ENCODE assay signal across 23 cellular contexts in genomic region chr20:8370774-8371173, GRCh38.
A peak's percentile ranks its signal among the peaks of the same experiment; 100 is the strongest.
DNase-seq lines count a peak whose midpoint lies in the region; ATAC-seq and TF ChIP-seq lines count a peak whose summit lies in the region.
"Had no signal": no experiment of that assay in that cellular context is flagged by ENCODE, and none has a peak within 500 bp of the region (broad histone marks: within the 10 kb centered on the region; RNA-seq: fewer than 3 reads in every experiment).

No MANE protein-coding gene starts in this region.

- no peaks in the 10 kb centered on the region for H3K9me3 ChIP-seq in T-helper 17 cell (ENCODE audit: control insufficient read depth, low read length, poor library complexity, severe bottlenecking)
- H3K9me3 ChIP-seq in trophoblast cell (ENCODE audit: insufficient read depth, low read depth, low read length), result no peaks in the 10 kb centered on the region
- no peaks in the 10 kb centered on the region for H3K9me3 ChIP-seq in lower lobe of right lung
- H3K9me3 ChIP-seq: BE2C, BLaER1 had no signal

- no peak overlapping the region for H3K4ac ChIP-seq in trophoblast cell (ENCODE audit: low read depth, low read length)

- H3K27me3 ChIP-seq in trophoblast cell (ENCODE audit: insufficient read depth, low read length) (no peaks in the 10 kb centered on the region), lower lobe of right lung (ENCODE audit: low read depth) (no peaks in the 10 kb centered on the region)
- H3K27me3 ChIP-seq: BE2C, BLaER1 had no signal

- H2BK120ac ChIP-seq in trophoblast cell (ENCODE audit: insufficient read depth, low read length, poor library complexity), result no peak overlapping the region

- POLR2A ChIA-PET in activated CD4-positive, alpha-beta memory T cell treated with anti-CD3 and anti-CD28 coated beads, Interleukin-2, amount 10 ng/mL, durations not matched to agents 7 days and 5 days (lab: Charles Lee), result no interaction called here

- H3K27ac ChIP-seq in trophoblast cell (ENCODE audit: low read depth, low read length), result no peak overlapping the region
- H3K27ac ChIP-seq in lower lobe of right lung, result no peak overlapping the region
- H3K27ac ChIP-seq: BLaER1 had no signal

- H3K4me1 Mint-ChIP-seq in T-helper 17 cell, result peaks cover 15% of the 10 kb centered on the region
- H3K4me1 Mint-ChIP-seq in activated CD4-positive, alpha-beta memory T cell treated with anti-CD3 and anti-CD28 coated beads, Interleukin-2, amount 10 ng/mL, durations not matched to agents 7 days and 5 days, result peaks cover 5% of the 10 kb centered on the region
- H3K4me1 Mint-ChIP-seq: CD4-positive, CD25-positive, alpha-beta regulatory T cell had no signal

- no peak overlapping the region for H3K14ac ChIP-seq in trophoblast cell (ENCODE audit: low read length)

- no CpG with 5 or more reads among the region's 5 CpGs for WGBS in trophoblast cell (ENCODE audit: extremely low coverage, insufficient coverage, insufficient read length)

- H3K79me2 ChIP-seq in trophoblast cell (ENCODE audit: control insufficient read depth, insufficient read depth, low read length, poor library complexity), result no peaks in the 10 kb centered on the region

- H3K27ac Mint-ChIP-seq in T-helper 17 cell, result peak overlapping the region; percentile 27
- H3K27ac Mint-ChIP-seq in activated CD4-positive, alpha-beta memory T cell treated with anti-CD3 and anti-CD28 coated beads, Interleukin-2, amount 10 ng/mL, durations not matched to agents 7 days and 5 days, result no peak overlapping the region
- H3K27ac Mint-ChIP-seq: CD4-positive, alpha-beta memory T cell; CD4-positive, CD25-positive, alpha-beta regulatory T cell had no signal

- no peak overlapping the region for H2BK5ac ChIP-seq in trophoblast cell (ENCODE audit: low read depth, low read length, poor library complexity)

- no peaks in the 10 kb centered on the region for H3K27me3 Mint-ChIP-seq in T-helper 17 cell
- H3K27me3 Mint-ChIP-seq in activated CD4-positive, alpha-beta memory T cell treated with anti-CD3 and anti-CD28 coated beads, Interleukin-2, amount 10 ng/mL, durations not matched to agents 7 days and 5 days, result no peaks in the 10 kb centered on the region
- H3K27me3 Mint-ChIP-seq: CD8-positive, alpha-beta memory T cell had no signal

- no peak for DNase-seq in T-helper 17 cell
- DNase-seq in trophoblast cell, result peak; percentile 53 to 60
- DNase-seq in activated CD4-positive, alpha-beta memory T cell treated with anti-CD3 and anti-CD28 coated beads, Interleukin-2, amount 10 ng/mL, durations not matched to agents 7 days and 5 days, result no peak
- DNase-seq in lower lobe of right lung, result no peak
- DNase-seq: 8988T; ACHN; BE2C; C1 segment of cervical spinal cord; CD4-positive, alpha-beta memory T cell; CD4-positive, CD25-positive, alpha-beta regulatory T cell; CD8-positive, alpha-beta memory T cell; COR-L47; DMS 273 treated with DMSO at 0.1 percent for 48 hours; DMS153; DMS53; DMS79; DND-41; EL; GDM1 had no signal

- H3K4me1 ChIP-seq in trophoblast cell (ENCODE audit: control insufficient read depth in 1 of 2, insufficient read depth in 2 of 2, low read length in 2 of 2) (no peaks in the 10 kb centered on the region), lower lobe of right lung (no peaks in the 10 kb centered on the region)

- no peak overlapping the region for H3K4me2 ChIP-seq in trophoblast cell (ENCODE audit: low read length)
- H3K4me2 ChIP-seq: BLaER1 had no signal

- peaks cover 2% of the 10 kb centered on the region for H3K36me3 Mint-ChIP-seq in T-helper 17 cell (ENCODE audit: low read depth)
- H3K36me3 Mint-ChIP-seq in activated CD4-positive, alpha-beta memory T cell treated with anti-CD3 and anti-CD28 coated beads, Interleukin-2, amount 10 ng/mL, durations not matched to agents 7 days and 5 days (ENCODE audit: low read depth), result no peaks in the 10 kb centered on the region
- H3K36me3 Mint-ChIP-seq: CD4-positive, alpha-beta memory T cell; CD4-positive, CD25-positive, alpha-beta regulatory T cell; CD8-positive, alpha-beta memory T cell had no signal

- no peak for ATAC-seq in T-helper 17 cell
- ATAC-seq in HG03196 (IDR thresholded peaks at IDR 0.05; ENCODE audit: unreplicated experiment), result no peak
- no peak for ATAC-seq in lower lobe of right lung
- ATAC-seq: GM12878 had no signal

- H2BK12ac ChIP-seq in trophoblast cell (ENCODE audit: low read length), result no peak overlapping the region

- no peak overlapping the region for H4K91ac ChIP-seq in trophoblast cell (ENCODE audit: low read depth, low read length)

- no peak for TF ChIP-seq CTCF in lower lobe of right lung (IDR thresholded peaks at IDR 0.05)

- H3K36me3 ChIP-seq in trophoblast cell (ENCODE audit: control insufficient read depth in 1 of 2, insufficient read depth in 2 of 2, low read length in 2 of 2) (no peaks in the 10 kb centered on the region), lower lobe of right lung (no peaks in the 10 kb centered on the region)
- H3K36me3 ChIP-seq: BLaER1 had no signal

- H2AK5ac ChIP-seq in trophoblast cell (ENCODE audit: low read length), result no peak overlapping the region

- H3K79me1 ChIP-seq in trophoblast cell (ENCODE audit: low read length), result no peaks in the 10 kb centered on the region

- H3K4me3 ChIP-seq in trophoblast cell (ENCODE audit: low read depth, low read length) (no peak overlapping the region), lower lobe of right lung (no peak overlapping the region)
- H3K4me3 ChIP-seq: BLaER1, GM12878 had no signal

- no peak overlapping the region for H4K12ac ChIP-seq in trophoblast cell (ENCODE audit: low read depth, low read length)

- CTCF ChIA-PET in activated CD4-positive, alpha-beta memory T cell treated with anti-CD3 and anti-CD28 coated beads, Interleukin-2, amount 10 ng/mL, durations not matched to agents 7 days and 5 days (lab: Charles Lee), result interaction anchor here (0.9 kb wide), 1 partner anchor 19 kb away, joined by 4 read pairs; no protein-coding TSS in a partner anchor

- no peaks in the 10 kb centered on the region for H3K9me3 Mint-ChIP-seq in activated CD4-positive, alpha-beta memory T cell treated with anti-CD3 and anti-CD28 coated beads, Interleukin-2, amount 10 ng/mL, durations not matched to agents 7 days and 5 days
- H3K9me3 Mint-ChIP-seq: CD14-positive monocyte; CD4-positive, alpha-beta memory T cell had no signal

- H3K4me3 Mint-ChIP-seq in T-helper 17 cell, result no peak overlapping the region
- H3K4me3 Mint-ChIP-seq in activated CD4-positive, alpha-beta memory T cell treated with anti-CD3 and anti-CD28 coated beads, Interleukin-2, amount 10 ng/mL, durations not matched to agents 7 days and 5 days, result no peak overlapping the region
- H3K4me3 Mint-ChIP-seq: CD14-positive monocyte; CD4-positive, alpha-beta memory T cell; CD4-positive, CD25-positive, alpha-beta regulatory T cell; CD8-positive, alpha-beta memory T cell had no signal

- H3K18ac ChIP-seq in trophoblast cell (ENCODE audit: low read length), result no peak overlapping the region

- no peak overlapping the region for H3K23ac ChIP-seq in trophoblast cell (ENCODE audit: low read length)

- H3K9ac ChIP-seq in trophoblast cell (ENCODE audit: low read length), result no peak overlapping the region
- H3K9ac ChIP-seq: BLaER1 had no signal

- intact Hi-C loops in lower lobe of right lung (cut with DNase I), result no loop called here

- H4K8ac ChIP-seq in trophoblast cell (ENCODE audit: low read depth, low read length), result no peak overlapping the region

- H2AFZ ChIP-seq in trophoblast cell (ENCODE audit: insufficient read depth, low read length, poor library complexity), result no peak overlapping the region

Comparison
In these comparisons a context has a peak if more than half of its experiments do, and no peak if none do; other contexts are left out.
1. DNase-seq: peak in trophoblast cell (2 of 2); none in T-helper 17 cell (0 of 3), activated CD4-positive, alpha-beta memory T cell treated with anti-CD3 and anti-CD28 coated beads, Interleukin-2, amount 10 ng/mL, durations not matched to agents 7 days and 5 days (single experiment) and lower lobe of right lung (single experiment).